1 cellular context compared by ENCODE assay signal in genomic region chr15:90716976-90717821, GRCh38.
TF ChIP-seq lines count a peak whose summit lies in the region.

Gene BLM (plus strand): TSS chr15:90717346. CDS start chr15:90747393, 30,047 bp downstream.

TF ChIP-seq in HepG2, 621 proteins besides CTCF, POLR2A, EP300 and RAD21 (continued from another document and continues in another):
- TF ChIP-seq HNF1B (CRISPR knock-in tag; IDR thresholded peaks at IDR 0.05) (0 out of 2 replicates have a peak, but pooled peaks have one; percentile 41), ZMYM4 (CRISPR knock-in tag; IDR thresholded peaks at IDR 0.05) (peak; percentile 93), ISL2 (CRISPR knock-in tag; IDR thresholded peaks at IDR 0.05) (peak; percentile 74; the same call in 1 of the 2 replicates), REPIN1 (CRISPR knock-in tag; IDR thresholded peaks at IDR 0.05; ENCODE audit: borderline replicate concordance, low read depth) (peak; percentile 88), ZNF326 (CRISPR knock-in tag; IDR thresholded peaks at IDR 0.05; ENCODE audit: borderline replicate concordance) (no peak), ZNF616 (CRISPR knock-in tag; IDR thresholded peaks at IDR 0.05; ENCODE audit: low read depth) (no peak), TRIM22 (IDR thresholded peaks at IDR 0.05) (no peak), HIC2 (CRISPR knock-in tag; IDR thresholded peaks at IDR 0.05; ENCODE audit: low read depth) (no peak), ZNF75D (CRISPR knock-in tag; IDR thresholded peaks at IDR 0.05; ENCODE audit: borderline replicate concordance) (no peak), NFYC (CRISPR knock-in tag; IDR thresholded peaks at IDR 0.05) (peak; percentile 97), ZNF274 (CRISPR knock-in tag; IDR thresholded peaks at IDR 0.05) (no peak), CREB1 (IDR thresholded peaks at IDR 0.05) (peak; percentile 68), CREB1 (CRISPR knock-in tag; IDR thresholded peaks at IDR 0.05) (peak; percentile 89), HNRNPL (IDR thresholded peaks at IDR 0.05; ENCODE audit: low read depth, low read length) (0 out of 2 replicates have a peak, but pooled peaks have one; percentile 53), ZBTB26 (CRISPR knock-in tag; IDR thresholded peaks at IDR 0.05; ENCODE audit: borderline replicate concordance) (no peak; the same call in 1 of the 2 replicates), DMAP1 (CRISPR knock-in tag; IDR thresholded peaks at IDR 0.05) (peak; percentile 74; the same call in 1 of the 2 replicates), ZNF44 (CRISPR knock-in tag; IDR thresholded peaks at IDR 0.05) (no peak), ZSCAN22 (CRISPR knock-in tag; IDR thresholded peaks at IDR 0.05) (no peak), ZNF367 (CRISPR knock-in tag; IDR thresholded peaks at IDR 0.05; ENCODE audit: borderline replicate concordance) (no peak), PTBP1 (IDR thresholded peaks at IDR 0.05; ENCODE audit: low read depth, low read length, poor library complexity, severe bottlenecking) (no peak), HCFC1 (IDR thresholded peaks at IDR 0.05; ENCODE audit: low read depth, low read length) (no peak), PRDM4 (CRISPR knock-in tag; IDR thresholded peaks at IDR 0.05; ENCODE audit: borderline replicate concordance) (no peak), HNF4A (CRISPR knock-in tag; IDR thresholded peaks at IDR 0.05) (peak; percentile 8; the same call in 1 of the 2 replicates), FOSL1 (CRISPR knock-in tag; IDR thresholded peaks at IDR 0.05; ENCODE audit: borderline replicate concordance) (no peak), NFIC (IDR thresholded peaks at IDR 0.05; ENCODE audit: low read length) (no peak), TCF7L2 (IDR thresholded peaks at IDR 0.05; ENCODE audit: low read depth, low read length) (no peak), ZFP91 (CRISPR knock-in tag; IDR thresholded peaks at IDR 0.05; ENCODE audit: borderline replicate concordance) (peak; percentile 91), ATF5 (CRISPR knock-in tag; IDR thresholded peaks at IDR 0.05; ENCODE audit: low read depth) (no peak), ZNF124 (CRISPR knock-in tag; IDR thresholded peaks at IDR 0.05) (peak; percentile 70; the same call in 1 of the 2 replicates), SNAPC4 (CRISPR knock-in tag; IDR thresholded peaks at IDR 0.05) (no peak), ZNF354B (CRISPR knock-in tag; IDR thresholded peaks at IDR 0.05) (peak; percentile 93), DNMT3B (CRISPR knock-in tag; conservative IDR thresholded peaks at IDR 0.05) (no peak), ZNF776 (CRISPR knock-in tag; IDR thresholded peaks at IDR 0.05) (no peak; the same call in 1 of the 2 replicates), NFYB (CRISPR knock-in tag; IDR thresholded peaks at IDR 0.05) (peak; percentile 97), ZFP1 (CRISPR knock-in tag; IDR thresholded peaks at IDR 0.05) (no peak), SMAD1 (CRISPR knock-in tag; IDR thresholded peaks at IDR 0.05; ENCODE audit: borderline replicate concordance, low read depth) (no peak), NFE2L2 (IDR thresholded peaks at IDR 0.05; ENCODE audit: low read length) (no peak), PRPF4 (IDR thresholded peaks at IDR 0.05; ENCODE audit: low read depth, low read length, poor library complexity, severe bottlenecking) (no peak), ZNF788 (CRISPR knock-in tag; IDR thresholded peaks at IDR 0.05; ENCODE audit: borderline replicate concordance) (peak; percentile 47; the same call in 1 of the 2 replicates), ZNF230 (CRISPR knock-in tag; IDR thresholded peaks at IDR 0.05) (no peak), SNAI1 (CRISPR knock-in tag; IDR thresholded peaks at IDR 0.05; ENCODE audit: borderline replicate concordance) (no peak), HMGXB3 (CRISPR knock-in tag; IDR thresholded peaks at IDR 0.05; ENCODE audit: borderline replicate concordance) (no peak)
